ENCODE assay signal across 14 cellular contexts in the genomic region with DNA sequence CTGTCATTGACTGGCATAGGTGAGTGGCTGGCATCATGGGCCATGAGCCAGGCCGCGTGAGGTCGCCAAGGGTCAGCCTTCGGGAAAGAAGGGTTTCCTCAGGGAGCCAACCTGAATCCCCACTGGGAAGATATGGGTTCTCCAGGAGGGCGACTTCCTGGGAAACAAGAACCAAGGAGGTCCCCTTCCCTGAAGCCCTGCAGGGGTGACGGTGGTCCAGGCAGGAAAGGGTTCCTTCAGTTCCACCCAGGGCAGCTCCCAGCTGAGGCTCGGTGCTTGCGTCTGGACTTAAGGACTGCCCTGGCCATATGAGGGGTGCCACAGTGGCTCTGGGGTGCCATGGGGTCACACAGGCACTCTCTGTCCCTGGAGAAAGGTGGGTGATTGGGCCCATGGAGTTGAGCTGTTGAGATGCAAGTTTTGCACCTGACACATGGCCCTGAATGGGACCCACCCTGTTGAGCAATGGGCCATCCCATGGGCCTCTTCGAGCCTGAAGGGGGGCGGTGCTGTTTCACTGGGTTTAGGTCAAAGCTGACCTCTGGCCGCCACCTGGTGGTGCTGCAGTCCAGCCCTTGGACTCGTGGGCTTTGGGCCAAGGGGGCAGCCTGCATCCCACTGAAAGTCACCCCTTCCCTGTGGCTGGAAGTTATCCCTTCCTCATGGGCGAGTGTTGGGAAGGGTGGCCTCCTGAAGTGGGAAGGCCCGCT.
A peak's percentile ranks its signal among the peaks of the same experiment; 100 is the strongest.
DNase-seq lines count a peak whose midpoint lies in the region; ATAC-seq, FAIRE-seq and TF ChIP-seq lines count a peak whose summit lies in the region.
"Had no signal": no experiment of that assay in that cellular context is flagged by ENCODE, and none has a peak within 500 bp of the region (broad histone marks: within the 10 kb centered on the region; RNA-seq: fewer than 3 reads in every experiment).

No MANE protein-coding gene starts in this region.

- no peak overlapping the region for H3K9ac ChIP-seq in K562 (ENCODE audit: insufficient read depth in 1 of 2, low read depth in 2 of 2, low read length in 2 of 2)

- H3K4me2 ChIP-seq in K562 (ENCODE audit: insufficient read depth, low read length) (no peak overlapping the region), hepatocyte (no peak overlapping the region)

- POLR2A ChIA-PET in K562 (lab: Yijun Ruan, JAX) = no interaction called here

- in situ Hi-C loops in K562 (cut with MboI) = no loop called here

- H3K36me3 Mint-ChIP-seq in activated T-cell treated with anti-CD3 and anti-CD28 coated beads, Interleukin-2, amount 50 U/mL, for 72 hours (ENCODE audit: insufficient read depth in 2 of 2) = peaks cover 2 to 4% of the 10 kb centered on the region in 2 donors

- ATAC-seq in K562 (peak; percentile 39; the same call in 2 of the 3 replicates), HG02623 (IDR thresholded peaks at IDR 0.05; ENCODE audit: unreplicated experiment) (no peak)
- ATAC-seq in activated T-cell treated with anti-CD3 and anti-CD28 coated beads, Interleukin-2, amount 50 U/mL, for 72 hours (replicated peaks in 1 of 2) = no peak

- no peaks in the 10 kb centered on the region for H3K9me2 ChIP-seq in hepatocyte (replicated peaks; ENCODE audit: insufficient read depth)

- peak in 1 of 2 experiments; percentile 9; a peak in 1 of 4 replicates for TF ChIP-seq RAD21 in K562 (CRISPR knock-in tag; conservative IDR thresholded peaks at IDR 0.05 in 1 of 2, IDR thresholded peaks at IDR 0.05 in 1 of 2)

- peaks cover 5 to 10% of the 10 kb centered on the region in 2 donors for H3K9me3 Mint-ChIP-seq in activated T-cell treated with anti-CD3 and anti-CD28 coated beads, Interleukin-2, amount 50 U/mL, for 72 hours

- WGBS in K562 (ENCODE audit: insufficient coverage, low coverage, missing lambda C conversion rate) = 2% methylated on average over 12 of the region's 14 CpGs
- WGBS in hepatocyte (ENCODE audit: low lambda C conversion rate, missing lambda C conversion rate) = 82% methylated on average over 14 of the region's 14 CpGs

- TF ChIP-seq POLR2A in K562 (conservative IDR thresholded peaks at IDR 0.05) = no peak
- TF ChIP-seq POLR2A in GM12891 (IDR thresholded peaks at IDR 0.05; ENCODE audit: low read depth, low read length) = no peak

- intact Hi-C loops in K562 (cut with micrococcal nuclease) (no loop called here), posterior cingulate gyrus (cut with DNase I) (no loop called here)

- CTCF ChIA-PET in K562 (lab: Yijun Ruan, JAX; ENCODE audit: low intra/inter-chr PET ratio) = no interaction called here

- no peak overlapping the region for H3K27ac Mint-ChIP-seq in activated T-cell treated with anti-CD3 and anti-CD28 coated beads, Interleukin-2, amount 50 U/mL, for 72 hours
- H3K27ac Mint-ChIP-seq: activated CD4-positive, alpha-beta T cell treated with anti-CD3 and anti-CD28 coated beads, Interleukin-2, amount 10 ng/mL, durations not matched to agents 7 days and 5 days; T-helper 2 cell treated with Interferon-gamma antibody and Interleukin-4, amounts not matched to agents 5 μg/mL and 100 μg/mL, for 36 hours had no signal

- H3K27ac ChIP-seq in K562 (ENCODE audit: extremely low read depth, low read depth, low read length) (no peak overlapping the region), hepatocyte (no peak overlapping the region)

- TF ChIP-seq CTCF in LNCaP clone FGC (IDR thresholded peaks at IDR 0.05; ENCODE audit: control insufficient read depth, extremely low read depth, insufficient read depth) = peak; percentile 19; the same call in 1 of the 2 replicates
- TF ChIP-seq CTCF in K562 (IDR thresholded peaks at IDR 0.05 in 2 of 3, conservative IDR thresholded peaks at IDR 0.05 in 1 of 3; ENCODE audit: insufficient read depth in 2 of 3, low read depth in 1 of 3, low read length in 3 of 3) = peak in 1 of 3 experiments; percentile 26; a peak in 1 of 6 replicates
- TF ChIP-seq CTCF in hepatocyte (IDR thresholded peaks at IDR 0.05; ENCODE audit: poor library complexity) = no peak

- H2AFZ ChIP-seq in K562 (ENCODE audit: low read depth, low read length) = no peak overlapping the region
- H2AFZ ChIP-seq in hepatocyte = no peak overlapping the region

- H3K4me3 Mint-ChIP-seq in activated T-cell treated with anti-CD3 and anti-CD28 coated beads, Interleukin-2, amount 50 U/mL, for 72 hours = no peak overlapping the region
- H3K4me3 Mint-ChIP-seq: activated CD4-positive, alpha-beta T cell treated with anti-CD3 and anti-CD28 coated beads, Interleukin-2, amount 10 ng/mL, durations not matched to agents 7 days and 5 days; T-helper 2 cell treated with Interferon-gamma antibody and Interleukin-4, amounts not matched to agents 5 μg/mL and 100 μg/mL, for 36 hours had no signal

- no peaks in the 10 kb centered on the region for H3K4me1 Mint-ChIP-seq in activated T-cell treated with anti-CD3 and anti-CD28 coated beads, Interleukin-2, amount 50 U/mL, for 72 hours (ENCODE audit: low read depth)
- H3K4me1 Mint-ChIP-seq: activated CD4-positive, alpha-beta T cell treated with anti-CD3 and anti-CD28 coated beads, Interleukin-2, amount 10 ng/mL, durations not matched to agents 7 days and 5 days had no signal

- FAIRE-seq in K562 (lab: Jason Lieb, UNC) (no peak), GM12891 (lab: Jason Lieb, UNC) (no peak)

- H3K27me3 ChIP-seq in K562 (ENCODE audit: control insufficient read depth in 2 of 2, insufficient read depth in 2 of 2, low read length in 2 of 2) = no peaks in the 10 kb centered on the region
- no peaks in the 10 kb centered on the region for H3K27me3 ChIP-seq in hepatocyte

- no peaks in the 10 kb centered on the region for H3K36me3 ChIP-seq in K562 (ENCODE audit: control insufficient read depth, insufficient read depth, low read length)
- no peaks in the 10 kb centered on the region for H3K36me3 ChIP-seq in hepatocyte (replicated peaks; ENCODE audit: insufficient read depth, low read depth)

- no peaks in the 10 kb centered on the region for H3K27me3 Mint-ChIP-seq in activated T-cell treated with anti-CD3 and anti-CD28 coated beads, Interleukin-2, amount 50 U/mL, for 72 hours (ENCODE audit: low read depth)
- H3K27me3 Mint-ChIP-seq: activated CD4-positive, alpha-beta T cell treated with anti-CD3 and anti-CD28 coated beads, Interleukin-2, amount 10 ng/mL, durations not matched to agents 7 days and 5 days had no signal

- H3K4me3 ChIP-seq in LNCaP clone FGC (ENCODE audit: low read depth, low read length) (no peak overlapping the region), K562 (no peak overlapping the region), hepatocyte (no peak overlapping the region)

- DNase-seq in LNCaP clone FGC (ENCODE audit: low read depth) (no peak), K562 (ENCODE audit: extremely low read depth in 1 of 4, low spot score in 3 of 4) (peak in 1 of 4 experiments; percentile 4), iPS-NIHi7 (ENCODE audit: extremely low spot score) (peak; percentile 33), posterior cingulate gyrus (peak in 9 of 10 donors; percentile 3 to 68 (median 10)), GM12891 (ENCODE audit: insufficient read length, low spot score) (no peak), hepatocyte (ENCODE audit: low spot score) (no peak)
- no peak for DNase-seq in activated T-cell treated with anti-CD3 and anti-CD28 coated beads, Interleukin-2, amount 50 U/mL, for 72 hours
- DNase-seq: activated CD4-positive, alpha-beta T cell treated with anti-CD3 and anti-CD28 coated beads, Interleukin-2, amount 10 ng/mL, durations not matched to agents 7 days and 5 days; anterior cingulate cortex; KBM-7; NCI-H1417; SIG-M5 had no signal

- H3K79me2 ChIP-seq in K562 (ENCODE audit: control insufficient read depth, insufficient read depth, low read length) (no peaks in the 10 kb centered on the region), hepatocyte (no peaks in the 10 kb centered on the region)

- no peak for TF ChIP-seq EP300 in K562 (IDR thresholded peaks at IDR 0.05; ENCODE audit: low read length)

- BruUV-seq in K562 (replicated peaks; lab: Mats Ljungman, UMichigan) = no TSS peak

- H3K9me1 ChIP-seq in K562 (ENCODE audit: control insufficient read depth, insufficient read depth, low read length) = no peaks in the 10 kb centered on the region

- no peaks in the 10 kb centered on the region for H4K20me1 ChIP-seq in K562 (replicated peaks; ENCODE audit: control insufficient read depth, insufficient read depth, low read length)
- H4K20me1 ChIP-seq in hepatocyte (ENCODE audit: insufficient read depth, poor library complexity, severe bottlenecking) = no peaks in the 10 kb centered on the region

- H3K9me3 ChIP-seq in K562 (replicated peaks; ENCODE audit: control insufficient read depth, insufficient read depth, low read depth, low read length) (no peaks in the 10 kb centered on the region), hepatocyte (ENCODE audit: low read depth) (no peaks in the 10 kb centered on the region)

- no peaks in the 10 kb centered on the region for H3K4me1 ChIP-seq in K562 (replicated peaks in 1 of 2; ENCODE audit: control insufficient read depth in 2 of 2, insufficient read depth in 2 of 2, low read length in 2 of 2)
- H3K4me1 ChIP-seq in hepatocyte (ENCODE audit: insufficient read depth) = no peaks in the 10 kb centered on the region

TF ChIP-seq in K562, 482 proteins besides CTCF, POLR2A, EP300 and RAD21 (continues in another document):
- TF ChIP-seq CREBBP (IDR thresholded peaks at IDR 0.05; ENCODE audit: low read depth, low read length) (no peak), CBFA2T2 (conservative IDR thresholded peaks at IDR 0.05) (no peak), BHLHE40 (IDR thresholded peaks at IDR 0.05; ENCODE audit: low read length) (no peak)

TF ChIP-seq in GM12891, 5 proteins besides CTCF, POLR2A, EP300 and RAD21:
- TF ChIP-seq SPI1 (IDR thresholded peaks at IDR 0.05; ENCODE audit: low read depth, low read length) = no peak
- no peak for TF ChIP-seq POLR2AphosphoS5 (IDR thresholded peaks at IDR 0.05; ENCODE audit: low read depth, low read length)
- TF ChIP-seq POU2F2 (IDR thresholded peaks at IDR 0.05; ENCODE audit: low read depth, low read length) = no peak
- TF ChIP-seq PAX5 (IDR thresholded peaks at IDR 0.05; ENCODE audit: insufficient read depth, low read length, severe bottlenecking) = no peak
- TF ChIP-seq TAF1 (IDR thresholded peaks at IDR 0.05; ENCODE audit: low read depth, low read length) = no peak

Comparison
In these comparisons a context has a peak if more than half of its experiments do, and no peak if none do; other contexts are left out.
1. DNase-seq: peak in iPS-NIHi7 (single experiment) and posterior cingulate gyrus (9 of 10); none in LNCaP clone FGC (single experiment), GM12891 (single experiment), hepatocyte (single experiment) and activated T-cell treated with anti-CD3 and anti-CD28 coated beads, Interleukin-2, amount 50 U/mL, for 72 hours (0 of 2).